8 cellular contexts compared by ENCODE assay signal in the genomic region with DNA sequence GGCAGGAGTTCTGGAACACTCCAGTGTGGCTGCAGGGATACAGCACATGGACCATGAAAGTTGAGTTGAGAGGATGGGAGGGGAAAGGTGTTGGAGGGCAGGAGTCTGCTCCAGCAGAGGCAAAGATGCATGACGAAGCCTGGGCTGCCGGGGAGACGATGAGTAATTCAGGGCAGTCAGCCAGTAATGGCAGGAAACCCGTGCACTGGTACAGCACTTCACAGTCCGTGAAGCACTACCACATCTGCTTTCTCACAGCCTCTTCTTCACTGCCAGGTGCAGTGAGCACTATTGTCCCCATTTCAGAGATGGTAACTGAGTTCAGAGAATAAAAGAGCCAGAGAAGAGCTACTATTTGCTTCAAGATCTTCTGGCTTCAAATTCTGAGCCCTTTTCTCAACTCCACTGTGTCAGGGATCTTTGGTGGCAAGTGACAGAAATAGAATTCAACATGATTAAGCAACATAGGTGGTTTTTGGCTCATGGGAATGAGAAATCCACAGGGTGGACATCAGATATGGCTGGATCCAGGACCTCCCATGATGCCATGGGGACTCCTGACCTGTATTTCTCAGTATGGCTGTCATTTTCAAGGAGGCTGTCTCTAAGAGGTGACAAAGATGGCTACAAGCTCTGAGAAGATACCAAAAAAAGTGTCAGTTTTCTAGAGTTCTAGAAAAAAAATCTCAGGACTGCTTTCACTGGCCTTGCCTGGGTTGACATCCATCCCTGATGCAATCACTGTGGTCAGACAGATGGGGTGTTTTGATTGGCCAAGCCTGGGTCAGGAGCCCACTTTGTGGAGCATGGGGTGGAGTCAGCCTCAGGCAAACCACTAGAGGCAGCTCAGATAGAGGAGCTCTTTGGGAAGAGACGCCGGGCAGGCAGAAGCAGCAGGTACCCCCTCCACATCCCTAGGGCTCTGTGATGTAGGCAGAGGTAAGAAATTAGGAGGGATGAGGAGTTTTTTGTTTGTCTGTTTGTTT. TPM values are rescaled to one million over a fixed set of nuclear protein-coding genes. Genes with fewer than 3 reads are reported as not detected.
DNase-seq lines count a peak whose midpoint lies in the region; ATAC-seq and TF ChIP-seq lines count a peak whose summit lies in the region.

No MANE protein-coding gene starts in this region.

- H3K9me3 Mint-ChIP-seq in activated CD8-positive, alpha-beta T cell treated with anti-CD3 and anti-CD28 coated beads, Interleukin-2, amount 10 ng/mL, durations not matched to agents 7 days and 5 days (ENCODE audit: insufficient read depth): peaks cover 18% of the 10 kb centered on the region

- peak; percentile 91 for ATAC-seq in GM18867 (IDR thresholded peaks at IDR 0.05; ENCODE audit: unreplicated experiment)
- peak; percentile 71 for ATAC-seq in HG02943 (IDR thresholded peaks at IDR 0.05; ENCODE audit: low read depth, unreplicated experiment)
- peak; percentile 96 for ATAC-seq in activated CD8-positive, alpha-beta T cell treated with anti-CD3 and anti-CD28 coated beads, Interleukin-2, amount 10 ng/mL, durations not matched to agents 7 days and 5 days
- ATAC-seq in esophagus mucosa: peak; percentile 86

- POLR2A ChIA-PET in BJ (lab: Charles Lee): no interaction called here
- POLR2A ChIA-PET in activated CD8-positive, alpha-beta T cell treated with anti-CD3 and anti-CD28 coated beads, Interleukin-2, amount 10 ng/mL, durations not matched to agents 7 days and 5 days (lab: Charles Lee): interaction anchor here (0.7 to 1.9 kb wide), 8 partner anchors 11 to 191 kb away, joined by 3 to 10 read pairs (median 3); no protein-coding TSS in a partner anchor

- no peak for TF ChIP-seq CTCF in BJ (IDR thresholded peaks at IDR 0.05; ENCODE audit: insufficient read depth, low read depth, low read length)

- peak overlapping the region; percentile 87 for H3K27ac Mint-ChIP-seq in activated CD8-positive, alpha-beta T cell treated with anti-CD3 and anti-CD28 coated beads, Interleukin-2, amount 10 ng/mL, durations not matched to agents 7 days and 5 days

- peak; percentile 65 for DNase-seq in BJ (ENCODE audit: low read depth)
- DNase-seq in NCI-H510A (lab: John Stamatoyannopoulos, UW): peak; percentile 50
- peak; percentile 84 for DNase-seq in activated CD8-positive, alpha-beta T cell treated with anti-CD3 and anti-CD28 coated beads, Interleukin-2, amount 10 ng/mL, durations not matched to agents 7 days and 5 days
- peak; percentile 53 to 56 for DNase-seq in stimulated activated CD4-positive, alpha-beta T cell treated with anti-CD3 and anti-CD28 coated beads, Interleukin-15, amount 100 ng/mL, for 1 hour (ENCODE audit: low read depth in 1 of 2, low spot score in 1 of 2)
- DNase-seq in KG1 (lab: John Stamatoyannopoulos, UW): no peak

- no peaks in the 10 kb centered on the region for H3K36me3 ChIP-seq in BJ (ENCODE audit: control insufficient read depth, insufficient read depth, low read length)

- peak overlapping the region; percentile 66 for H3K4me3 Mint-ChIP-seq in activated CD8-positive, alpha-beta T cell treated with anti-CD3 and anti-CD28 coated beads, Interleukin-2, amount 10 ng/mL, durations not matched to agents 7 days and 5 days

- H3K4me1 Mint-ChIP-seq in activated CD8-positive, alpha-beta T cell treated with anti-CD3 and anti-CD28 coated beads, Interleukin-2, amount 10 ng/mL, durations not matched to agents 7 days and 5 days (ENCODE audit: low read depth): peaks cover 77% of the 10 kb centered on the region

- no peak overlapping the region for H3K4me3 ChIP-seq in BJ (ENCODE audit: low read depth, low read length)

- H3K36me3 Mint-ChIP-seq in activated CD8-positive, alpha-beta T cell treated with anti-CD3 and anti-CD28 coated beads, Interleukin-2, amount 10 ng/mL, durations not matched to agents 7 days and 5 days (ENCODE audit: low read depth): peaks cover 71% of the 10 kb centered on the region

- CTCF ChIA-PET in BJ (lab: Yijun Ruan, JAX): interaction anchor here (1.0 kb wide), 1 partner anchor 16 kb away, joined by 3 read pairs; no protein-coding TSS in a partner anchor
- CTCF ChIA-PET in activated CD8-positive, alpha-beta T cell treated with anti-CD3 and anti-CD28 coated beads, Interleukin-2, amount 10 ng/mL, durations not matched to agents 7 days and 5 days (lab: Charles Lee): interaction anchor here (0.9 to 3.4 kb wide), 7 partner anchors 16 to 59 kb away, joined by 3 to 10 read pairs (median 6); no protein-coding TSS in a partner anchor

- H3K27me3 Mint-ChIP-seq in activated CD8-positive, alpha-beta T cell treated with anti-CD3 and anti-CD28 coated beads, Interleukin-2, amount 10 ng/mL, durations not matched to agents 7 days and 5 days (ENCODE audit: low read depth): no peaks in the 10 kb centered on the region

- H3K27me3 ChIP-seq in BJ (ENCODE audit: control insufficient read depth, insufficient read depth, low read length): no peaks in the 10 kb centered on the region

RNA-seq across cellular contexts. Expression of a gene that starts 24.7 kb away (rescaled TPM):
- polyA plus RNA-seq in BJ (2011; rRNA removed): 0.33 and 0.58 TPM in 2 replicates
- polyA minus RNA-seq in BJ (2011; rRNA and poly(A)+ RNA removed): 0.57 and 0.76 TPM in 2 replicates
- 10 to 100 TPM; 23.5 to 24.2 TPM for total RNA-seq in activated CD8-positive, alpha-beta T cell treated with anti-CD3 and anti-CD28 coated beads, Interleukin-2, amount 10 ng/mL, durations not matched to agents 7 days and 5 days
- total RNA-seq in esophagus mucosa: 0.56 TPM

Comparison
In these comparisons a context has a peak if more than half of its experiments do, and no peak if none do; other contexts are left out.
1. RNA of a gene that starts 24.7 kb away (total RNA-seq): 23.5 to 24.2 TPM in activated CD8-positive, alpha-beta T cell treated with anti-CD3 and anti-CD28 coated beads, Interleukin-2, amount 10 ng/mL, durations not matched to agents 7 days and 5 days; 0.56 TPM in esophagus mucosa (single experiment); every median in the first group is over 10 times any median in the second.
2. Peak in every context shown above with its lines, with median percentiles within 50 percentile points of each other: ATAC-seq.